In the genomic region with DNA sequence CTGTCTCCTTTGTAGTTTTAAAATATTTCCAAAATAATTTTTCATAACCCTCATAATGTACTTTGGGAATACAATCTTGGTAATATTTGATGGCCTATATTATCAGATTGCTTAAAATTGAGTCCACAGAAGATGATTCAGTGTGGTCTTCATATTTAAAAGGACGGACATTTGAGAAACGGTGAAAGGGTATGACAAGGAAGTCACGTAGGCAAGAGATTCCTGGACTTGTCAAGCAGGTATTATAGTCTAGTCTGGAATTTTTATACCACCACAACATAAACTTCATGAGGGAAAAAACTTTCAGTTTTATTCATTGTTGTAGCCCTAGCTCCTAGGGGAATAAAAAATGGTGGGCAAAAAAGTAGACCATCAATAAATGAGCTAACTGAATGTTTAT, we compare ENCODE assay signal across 25 cellular contexts.
DNase-seq lines count a peak whose midpoint lies in the region; ATAC-seq and TF ChIP-seq lines count a peak whose summit lies in the region.
"Had no signal": no experiment of that assay in that cellular context is flagged by ENCODE, and none has a peak within 500 bp of the region (broad histone marks: within the 10 kb centered on the region; RNA-seq: fewer than 3 reads in every experiment).

No MANE protein-coding gene starts in this region.

- H3K27ac ChIP-seq in liver (ENCODE audit: low read depth in 1 of 2, low read length in 2 of 2), result no peak overlapping the region
- H3K27ac ChIP-seq in right lobe of liver, result no peak overlapping the region
- H3K27ac ChIP-seq: C4-2B, esophagus squamous epithelium, transverse colon had no signal

- intact Hi-C loops in right lobe of liver (cut with DNase I), result no loop called here

- H3K27ac Mint-ChIP-seq in activated T-helper 17 cell treated with anti-CD3 and anti-CD28 coated beads, Interleukin-2, amount 50 U/mL, for 72 hours, result peak overlapping the region; percentile 36
- peak overlapping the region in 6 of 10 donors; percentile 20 to 54 (median 37) for H3K27ac Mint-ChIP-seq in naive thymus-derived CD8-positive, alpha-beta T cell
- H3K27ac Mint-ChIP-seq in type B pancreatic cell, result peak overlapping the region; percentile 85

- ATAC-seq in right lobe of liver (no peak), HG03439 (IDR thresholded peaks at IDR 0.05; ENCODE audit: unreplicated experiment) (no peak), GM18498 (IDR thresholded peaks at IDR 0.05; ENCODE audit: unreplicated experiment) (no peak)
- no peak for ATAC-seq in activated T-helper 17 cell treated with anti-CD3 and anti-CD28 coated beads, Interleukin-2, amount 50 U/mL, for 72 hours (replicated peaks)
- no peak for ATAC-seq in naive thymus-derived CD8-positive, alpha-beta T cell
- ATAC-seq: activated T-cell treated with anti-CD3 and anti-CD28 coated beads, Interleukin-2, amount 50 U/mL, for 4 hours; effector memory CD8-positive, alpha-beta T cell; HCT116; left cardiac atrium had no signal

- TF ChIP-seq RAD21 in liver (IDR thresholded peaks at IDR 0.05), result no peak

- no peak for TF ChIP-seq CTCF in liver (IDR thresholded peaks at IDR 0.05; ENCODE audit: low read depth, low read length, missing input control)
- TF ChIP-seq CTCF in right lobe of liver (IDR thresholded peaks at IDR 0.05), result no peak
- TF ChIP-seq CTCF in type B pancreatic cell (conservative IDR thresholded peaks at IDR 0.05), result no peak

- no peaks in the 10 kb centered on the region for H3K9me3 ChIP-seq in liver (ENCODE audit: control insufficient read depth in 4 of 4, low read length in 3 of 4)
- H3K9me3 ChIP-seq in right lobe of liver, result no peaks in the 10 kb centered on the region
- H3K9me3 ChIP-seq: esophagus squamous epithelium, MG63, transverse colon had no signal

- peaks cover 12% of the 10 kb centered on the region for H3K4me1 Mint-ChIP-seq in activated T-helper 17 cell treated with anti-CD3 and anti-CD28 coated beads, Interleukin-2, amount 50 U/mL, for 72 hours
- H3K4me1 Mint-ChIP-seq in naive thymus-derived CD8-positive, alpha-beta T cell, result peaks cover 2 to 26% (median 17%) of the 10 kb centered on the region in 4 donors
- H3K4me1 Mint-ChIP-seq in type B pancreatic cell (ENCODE audit: unreplicated experiment), result peaks cover 8% of the 10 kb centered on the region

- H3K9me3 Mint-ChIP-seq in activated T-helper 17 cell treated with anti-CD3 and anti-CD28 coated beads, Interleukin-2, amount 50 U/mL, for 72 hours, result no peaks in the 10 kb centered on the region
- no peaks in the 10 kb centered on the region for H3K9me3 Mint-ChIP-seq in naive thymus-derived CD8-positive, alpha-beta T cell
- H3K9me3 Mint-ChIP-seq in type B pancreatic cell, result no peaks in the 10 kb centered on the region
- H3K9me3 Mint-ChIP-seq: activated T-cell treated with anti-CD3 and anti-CD28 coated beads, Interleukin-2, amount 50 U/mL, for 4 hours; effector memory CD8-positive, alpha-beta T cell had no signal

- 95% methylated on average over 3 of the region's 3 CpGs for WGBS in liver
- 96% methylated on average over 3 of the region's 3 CpGs for WGBS in right lobe of liver (ENCODE audit: insufficient coverage, low coverage, low lambda C conversion rate, missing lambda C conversion rate)

- H3K4me1 ChIP-seq in liver (ENCODE audit: control insufficient read depth in 4 of 4, insufficient read depth in 4 of 4, low read length in 3 of 4) (peaks cover 0 to 1% (median 0%) of the 10 kb centered on the region in 4 donors), right lobe of liver (no peaks in the 10 kb centered on the region)

- no peak overlapping the region for H3K9ac ChIP-seq in liver (ENCODE audit: low read depth in 1 of 2, low read length in 2 of 2)

- H3K36me3 ChIP-seq in liver (ENCODE audit: control insufficient read depth in 4 of 4, insufficient read depth in 3 of 4, low read depth in 1 of 4, low read length in 3 of 4), result peaks cover 1 to 23% (median 16%) of the 10 kb centered on the region in 4 donors
- H3K36me3 ChIP-seq in right lobe of liver, result peaks cover 0 to 37% (median 9%) of the 10 kb centered on the region in 4 donors

- POLR2A ChIA-PET in naive thymus-derived CD8-positive, alpha-beta T cell (lab: Charles Lee), result no interaction called here

- H3K4me3 Mint-ChIP-seq in activated T-helper 17 cell treated with anti-CD3 and anti-CD28 coated beads, Interleukin-2, amount 50 U/mL, for 72 hours, result no peak overlapping the region
- no peak overlapping the region for H3K4me3 Mint-ChIP-seq in naive thymus-derived CD8-positive, alpha-beta T cell
- H3K4me3 Mint-ChIP-seq in type B pancreatic cell, result no peak overlapping the region
- H3K4me3 Mint-ChIP-seq: activated T-cell treated with anti-CD3 and anti-CD28 coated beads, Interleukin-2, amount 50 U/mL, for 4 hours; effector memory CD8-positive, alpha-beta T cell had no signal

- no peak for TF ChIP-seq POLR2A in right lobe of liver (IDR thresholded peaks at IDR 0.05)

- no peak for DNase-seq in right lobe of liver
- no peak for DNase-seq in naive thymus-derived CD8-positive, alpha-beta T cell
- DNase-seq in type B pancreatic cell (ENCODE audit: extremely low spot score, unreplicated experiment), result no peak
- DNase-seq: activated naive CD4-positive, alpha-beta T cell treated with Interleukin-2 at 50 U/mL for 16 hours; activated T-cell treated with anti-CD3 and anti-CD28 coated beads, Interleukin-2, amount 50 U/mL, for 4 hours; aorta; Calu3; cortex of kidney; DND-41; effector memory CD8-positive, alpha-beta T cell; esophagus squamous epithelium; foreskin melanocyte; KG1; left cardiac atrium; MG63; NCI-H1417 treated with DMSO at 0.1 percent for 48 hours; NCI-H774; T-helper 2 cell; transverse colon had no signal

- H3K27me3 ChIP-seq in liver (ENCODE audit: control insufficient read depth in 4 of 4, insufficient read depth in 4 of 4, low read length in 3 of 4), result no peaks in the 10 kb centered on the region
- no peaks in the 10 kb centered on the region for H3K27me3 ChIP-seq in right lobe of liver
- H3K27me3 ChIP-seq: esophagus squamous epithelium, MG63, transverse colon had no signal

- peaks cover 100% of the 10 kb centered on the region for H3K36me3 Mint-ChIP-seq in activated T-helper 17 cell treated with anti-CD3 and anti-CD28 coated beads, Interleukin-2, amount 50 U/mL, for 72 hours (ENCODE audit: low read depth)
- H3K36me3 Mint-ChIP-seq in naive thymus-derived CD8-positive, alpha-beta T cell, result peaks cover 0 to 88% (median 9%) of the 10 kb centered on the region in 3 donors
- peaks cover 22% of the 10 kb centered on the region for H3K36me3 Mint-ChIP-seq in type B pancreatic cell

- no peaks in the 10 kb centered on the region for H3K27me3 Mint-ChIP-seq in activated T-helper 17 cell treated with anti-CD3 and anti-CD28 coated beads, Interleukin-2, amount 50 U/mL, for 72 hours
- H3K27me3 Mint-ChIP-seq in naive thymus-derived CD8-positive, alpha-beta T cell, result no peaks in the 10 kb centered on the region
- H3K27me3 Mint-ChIP-seq in type B pancreatic cell, result no peaks in the 10 kb centered on the region
- H3K27me3 Mint-ChIP-seq: effector memory CD8-positive, alpha-beta T cell had no signal

- H3K4me3 ChIP-seq in liver (ENCODE audit: low read depth in 1 of 3, low read length in 3 of 3) (no peak overlapping the region), right lobe of liver (no peak overlapping the region)
- H3K4me3 ChIP-seq: esophagus squamous epithelium, MG63, transverse colon had no signal

TF ChIP-seq in liver, 16 proteins besides CTCF, POLR2A, EP300 and RAD21:
- TF ChIP-seq, protein P1, sequence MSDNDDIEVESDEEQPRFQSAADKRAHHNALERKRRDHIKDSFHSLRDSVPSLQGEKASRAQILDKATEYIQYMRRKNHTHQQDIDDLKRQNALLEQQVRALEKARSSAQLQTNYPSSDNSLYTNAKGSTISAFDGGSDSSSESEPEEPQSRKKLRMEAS (IDR thresholded peaks at IDR 0.05), result no peak
- peak; percentile 15 for TF ChIP-seq YY1 (IDR thresholded peaks at IDR 0.05)
TF ChIP-seq in liver: peak in this region for 1.
